ENCODE assay signal across 8 cellular contexts in the genomic region with DNA sequence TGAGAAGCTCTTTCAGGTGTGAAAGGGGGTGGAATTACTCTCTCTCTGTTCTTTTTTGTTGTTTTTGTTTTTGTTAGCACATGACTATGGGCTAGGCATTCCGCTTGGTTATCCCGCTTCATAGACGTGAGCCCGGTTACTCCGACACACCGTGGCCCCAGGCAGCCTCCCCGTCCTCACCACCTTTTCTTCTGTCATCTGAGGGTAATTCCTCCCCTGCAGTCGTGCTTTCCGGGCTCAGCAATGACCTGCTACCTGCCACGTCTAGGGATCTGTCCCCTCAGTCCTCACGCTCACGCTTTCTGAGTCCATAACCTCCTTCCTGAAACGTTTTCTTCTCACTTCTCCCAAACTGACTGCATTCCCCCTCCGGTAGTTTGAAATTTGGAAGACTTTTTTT. TPM values are rescaled to one million over a fixed set of nuclear protein-coding genes. Genes with fewer than 3 reads are reported as not detected.
DNase-seq lines count a peak whose midpoint lies in the region; ATAC-seq and TF ChIP-seq lines count a peak whose summit lies in the region.

No MANE protein-coding gene starts in this region.

- peaks cover 8% of the 10 kb centered on the region for H3K4me1 ChIP-seq in foreskin keratinocyte

- no peaks in the 10 kb centered on the region for H3K9me3 Mint-ChIP-seq in IgD-negative memory B cell
- no peaks in the 10 kb centered on the region for H3K9me3 Mint-ChIP-seq in activated T-helper 2 cell treated with anti-CD3 and anti-CD28 coated beads, Interferon-gamma antibody, Interleukin-2, Interleukin-4, amounts not matched to agents 10 μg/mL and 5 μg/mL and 100 μg/mL, durations not matched to agents 14 hours and 24 hours and 36 hours

- no peak for TF ChIP-seq CTCF in foreskin keratinocyte (conservative IDR thresholded peaks at IDR 0.05)

- no peak for ATAC-seq in left lobe of liver
- ATAC-seq in foreskin keratinocyte, result no peak

- intact Hi-C loops in activated T-helper 2 cell treated with anti-CD3 and anti-CD28 coated beads, Interferon-gamma antibody, Interleukin-2, Interleukin-4, amounts not matched to agents 10 μg/mL and 5 μg/mL and 100 μg/mL, durations not matched to agents 14 hours and 24 hours and 36 hours (cut with micrococcal nuclease), result loop anchor here (5.0 kb wide), 2 partner anchors 105 to 470 kb away; a partner anchor contains a TSS

- H3K27ac Mint-ChIP-seq in IgD-negative memory B cell, result peak overlapping the region in 1 of 3 donors; percentile 96
- H3K27ac Mint-ChIP-seq in activated T-helper 2 cell treated with anti-CD3 and anti-CD28 coated beads, Interferon-gamma antibody, Interleukin-2, Interleukin-4, amounts not matched to agents 10 μg/mL and 5 μg/mL and 100 μg/mL, durations not matched to agents 14 hours and 24 hours and 36 hours, result peak overlapping the region; percentile 72

- H3K4me1 Mint-ChIP-seq in IgD-negative memory B cell, result peaks cover 27 to 33% (median 32%) of the 10 kb centered on the region in 3 donors
- H3K4me1 Mint-ChIP-seq in activated T-helper 2 cell treated with anti-CD3 and anti-CD28 coated beads, Interferon-gamma antibody, Interleukin-2, Interleukin-4, amounts not matched to agents 10 μg/mL and 5 μg/mL and 100 μg/mL, durations not matched to agents 14 hours and 24 hours and 36 hours (ENCODE audit: low read depth), result peaks cover 34% of the 10 kb centered on the region

- H3K27me3 ChIP-seq in foreskin keratinocyte, result peaks cover 3% of the 10 kb centered on the region

- no peak for DNase-seq in activated T-helper 2 cell treated with anti-CD3 and anti-CD28 coated beads, Interferon-gamma antibody, Interleukin-2, Interleukin-4, amounts not matched to agents 10 μg/mL and 5 μg/mL and 100 μg/mL, durations not matched to agents 14 hours and 24 hours and 36 hours (ENCODE audit: low spot score)
- DNase-seq in iPS-NIHi7 (ENCODE audit: extremely low spot score) (peak; percentile 26), SW480 (ENCODE audit: low spot score) (no peak), left lobe of liver (ENCODE audit: low spot score) (no peak), foreskin keratinocyte (no peak), GOT3 (lab: John Stamatoyannopoulos, UW) (no peak)
- DNase-seq in stimulated activated naive CD4-positive, alpha-beta T cell (lab: John Stamatoyannopoulos, UW), result peak in 4 of 6 experiments; percentile 3 to 42 (median 24)

- no peaks in the 10 kb centered on the region for H3K36me3 Mint-ChIP-seq in IgD-negative memory B cell
- H3K36me3 Mint-ChIP-seq in activated T-helper 2 cell treated with anti-CD3 and anti-CD28 coated beads, Interferon-gamma antibody, Interleukin-2, Interleukin-4, amounts not matched to agents 10 μg/mL and 5 μg/mL and 100 μg/mL, durations not matched to agents 14 hours and 24 hours and 36 hours (ENCODE audit: low read depth), result peaks cover 18% of the 10 kb centered on the region

- no peak overlapping the region for H3K27ac ChIP-seq in foreskin keratinocyte

- H3K27me3 Mint-ChIP-seq in IgD-negative memory B cell, result peaks cover 3% of the 10 kb centered on the region
- H3K27me3 Mint-ChIP-seq in activated T-helper 2 cell treated with anti-CD3 and anti-CD28 coated beads, Interferon-gamma antibody, Interleukin-2, Interleukin-4, amounts not matched to agents 10 μg/mL and 5 μg/mL and 100 μg/mL, durations not matched to agents 14 hours and 24 hours and 36 hours (ENCODE audit: low read depth), result peaks cover 10% of the 10 kb centered on the region

- H3K4me3 Mint-ChIP-seq in IgD-negative memory B cell, result peak overlapping the region; percentile 92 to 100 (median 96)
- peak overlapping the region; percentile 84 for H3K4me3 Mint-ChIP-seq in activated T-helper 2 cell treated with anti-CD3 and anti-CD28 coated beads, Interferon-gamma antibody, Interleukin-2, Interleukin-4, amounts not matched to agents 10 μg/mL and 5 μg/mL and 100 μg/mL, durations not matched to agents 14 hours and 24 hours and 36 hours (ENCODE audit: low read depth)

RNA-seq across cellular contexts. Expression of a gene that starts 0.7 kb away (rescaled TPM):
- polyA plus RNA-seq in IgD-negative memory B cell, result 114 TPM
- total RNA-seq in activated T-helper 2 cell treated with anti-CD3 and anti-CD28 coated beads, Interferon-gamma antibody, Interleukin-2, Interleukin-4, amounts not matched to agents 10 μg/mL and 5 μg/mL and 100 μg/mL, durations not matched to agents 14 hours and 24 hours and 36 hours, result 44.5 and 47.7 TPM in 2 replicates
- 13.4 TPM for total RNA-seq in left lobe of liver
- total RNA-seq in foreskin keratinocyte, result 30.4 and 35.4 TPM in 2 replicates
- 4.4 TPM in 2 replicates for polyA plus RNA-seq in foreskin keratinocyte

Comparison
In these comparisons a context has a peak if more than half of its experiments do, and no peak if none do; other contexts are left out.
1. DNase-seq: peak in iPS-NIHi7 (single experiment) and stimulated activated naive CD4-positive, alpha-beta T cell (4 of 6); none in activated T-helper 2 cell treated with anti-CD3 and anti-CD28 coated beads, Interferon-gamma antibody, Interleukin-2, Interleukin-4, amounts not matched to agents 10 μg/mL and 5 μg/mL and 100 μg/mL, durations not matched to agents 14 hours and 24 hours and 36 hours (single experiment), SW480 (single experiment), left lobe of liver (single experiment), foreskin keratinocyte (0 of 2) and GOT3 (single experiment).